Comparison of ENCODE assay signal across 1 cellular context in genomic region chr10:101385866-101386658, GRCh38.
TF ChIP-seq lines count a peak whose summit lies in the region.

No MANE protein-coding gene starts in this region.

TF ChIP-seq in GM12878, 131 proteins besides CTCF, POLR2A, EP300 and RAD21:
- TF ChIP-seq KDM1A (IDR thresholded peaks at IDR 0.05; ENCODE audit: borderline replicate concordance) (no peak), ZBED1 (IDR thresholded peaks at IDR 0.05; ENCODE audit: borderline replicate concordance) (no peak), E2F4 (IDR thresholded peaks at IDR 0.05; ENCODE audit: low read depth, low read length) (no peak), BACH1 (IDR thresholded peaks at IDR 0.05; ENCODE audit: borderline replicate concordance) (no peak), TARDBP (IDR thresholded peaks at IDR 0.05; ENCODE audit: borderline replicate concordance) (no peak), SP1 (IDR thresholded peaks at IDR 0.05; ENCODE audit: low read depth, low read length) (no peak), SIN3A (IDR thresholded peaks at IDR 0.05; ENCODE audit: low read depth, low read length) (no peak), SMC3 (IDR thresholded peaks at IDR 0.05; ENCODE audit: borderline replicate concordance, low read length) (no peak)
